ENCODE assay signal across 9 cellular contexts in genomic region chr17:44599298-44600175, GRCh38. TPM values are rescaled to one million over a fixed set of nuclear protein-coding genes. Genes with fewer than 3 reads are reported as not detected.
DNase-seq lines count a peak whose midpoint lies in the region; ATAC-seq, FAIRE-seq and TF ChIP-seq lines count a peak whose summit lies in the region.
"Had no signal": no experiment of that assay in that cellular context is flagged by ENCODE, and none has a peak within 500 bp of the region (broad histone marks: within the 10 kb centered on the region; RNA-seq: fewer than 3 reads in every experiment).

No MANE protein-coding gene starts in this region.

- H3K4me1 Mint-ChIP-seq in Calu3 (ENCODE audit: low read depth, unreplicated experiment): peaks cover 22% of the 10 kb centered on the region
- H3K4me1 Mint-ChIP-seq in T-cell: no peaks in the 10 kb centered on the region
- no peaks in the 10 kb centered on the region for H3K4me1 Mint-ChIP-seq in activated CD4-positive, alpha-beta T cell treated with anti-CD3 and anti-CD28 coated beads, Interleukin-2, amount 10 ng/mL, durations not matched to agents 7 days and 5 days
- H3K4me1 Mint-ChIP-seq: stimulated activated naive B cell treated with anti-CD40 and anti-IgM and Interleukin-4, amounts not matched to agents 10 μg/mL and 1 μg/mL and 100 μg/mL, for 72 hours had no signal

- no peak overlapping the region for H3K27ac ChIP-seq in pancreas

- no peaks in the 10 kb centered on the region for H3K9me3 ChIP-seq in pancreas

- intact Hi-C loops in Calu3 (cut with micrococcal nuclease; ENCODE audit: unreplicated experiment): no loop called here
- intact Hi-C loops in pancreas (cut with DNase I): no loop called here

- POLR2A ChIA-PET in T-cell (lab: Charles Lee): no interaction called here
- POLR2A ChIA-PET in activated CD4-positive, alpha-beta T cell treated with anti-CD3 and anti-CD28 coated beads, Interleukin-2, amount 10 ng/mL, durations not matched to agents 7 days and 5 days (lab: Charles Lee): no interaction called here

- CTCF ChIA-PET in Calu3 (lab: Charles Lee): interaction anchor here (0.6 to 0.7 kb wide), 2 partner anchors 12 to 47 kb away, joined by 3 read pairs; no protein-coding TSS in a partner anchor
- CTCF ChIA-PET in T-cell (lab: Charles Lee): no interaction called here
- CTCF ChIA-PET in activated CD4-positive, alpha-beta T cell treated with anti-CD3 and anti-CD28 coated beads, Interleukin-2, amount 10 ng/mL, durations not matched to agents 7 days and 5 days (lab: Charles Lee): no interaction called here

- peak in 3 of 4 donors; percentile 52 to 79 (median 64) for ATAC-seq in pancreas
- ATAC-seq in T-cell (replicated peaks in 1 of 4): no peak
- ATAC-seq: stimulated activated naive B cell treated with anti-CD40 and anti-IgM and Interleukin-4, amounts not matched to agents 10 μg/mL and 1 μg/mL and 100 μg/mL, for 72 hours had no signal

- no peaks in the 10 kb centered on the region for H3K36me3 ChIP-seq in pancreas

- H3K4me3 ChIP-seq in pancreas: no peak overlapping the region

- H3K4me1 ChIP-seq in pancreas: no peaks in the 10 kb centered on the region

- DNase-seq in Calu3 (peak; percentile 60), NCI-H82 (lab: John Stamatoyannopoulos, UW) (peak; percentile 81), fibroblast of gingiva (ENCODE audit: low read depth) (peak; percentile 88), pancreas (peak in 4 of 6 donors; percentile 9 to 25 (median 19)), T-cell (no peak), NCI-H128 (lab: John Stamatoyannopoulos, UW; ENCODE audit: unreplicated experiment) (no peak), COLO668 (lab: John Stamatoyannopoulos, UW; ENCODE audit: unreplicated experiment) (no peak)
- no peak for DNase-seq in activated CD4-positive, alpha-beta T cell treated with anti-CD3 and anti-CD28 coated beads, Interleukin-2, amount 10 ng/mL, durations not matched to agents 7 days and 5 days
- DNase-seq: stimulated activated naive B cell treated with anti-CD40 and anti-IgM and Interleukin-4, amounts not matched to agents 10 μg/mL and 1 μg/mL and 100 μg/mL, for 72 hours had no signal

- peaks cover 1% of the 10 kb centered on the region for H3K27me3 Mint-ChIP-seq in Calu3 (ENCODE audit: unreplicated experiment)
- H3K27me3 Mint-ChIP-seq in T-cell: peaks cover 19 to 37% of the 10 kb centered on the region in 2 donors
- peaks cover 6% of the 10 kb centered on the region for H3K27me3 Mint-ChIP-seq in activated CD4-positive, alpha-beta T cell treated with anti-CD3 and anti-CD28 coated beads, Interleukin-2, amount 10 ng/mL, durations not matched to agents 7 days and 5 days

- TF ChIP-seq CTCF in Calu3 (IDR thresholded peaks at IDR 0.05; ENCODE audit: unreplicated experiment): no peak
- TF ChIP-seq CTCF in pancreas (IDR thresholded peaks at IDR 0.05): no peak

- BruUV-seq in Calu3 (replicated peaks; lab: Mats Ljungman, UMichigan): no TSS peak

- FAIRE-seq in pancreas (lab: Jason Lieb, UNC): no peak

- H3K27me3 ChIP-seq in pancreas: no peaks in the 10 kb centered on the region

- no peaks in the 10 kb centered on the region for H3K9me3 Mint-ChIP-seq in Calu3 (ENCODE audit: low read depth, unreplicated experiment)
- H3K9me3 Mint-ChIP-seq in T-cell: no peaks in the 10 kb centered on the region
- H3K9me3 Mint-ChIP-seq in activated CD4-positive, alpha-beta T cell treated with anti-CD3 and anti-CD28 coated beads, Interleukin-2, amount 10 ng/mL, durations not matched to agents 7 days and 5 days: no peaks in the 10 kb centered on the region
- H3K9me3 Mint-ChIP-seq: stimulated activated naive B cell treated with anti-CD40 and anti-IgM and Interleukin-4, amounts not matched to agents 10 μg/mL and 1 μg/mL and 100 μg/mL, for 72 hours had no signal

- WGBS in pancreas, 2 donors: 79 to 81% methylated on average over 9 of the region's 9 CpGs

- H3K36me3 Mint-ChIP-seq in Calu3 (ENCODE audit: insufficient read depth, unreplicated experiment) (no peaks in the 10 kb centered on the region), T-cell (no peaks in the 10 kb centered on the region)
- no peaks in the 10 kb centered on the region for H3K36me3 Mint-ChIP-seq in activated CD4-positive, alpha-beta T cell treated with anti-CD3 and anti-CD28 coated beads, Interleukin-2, amount 10 ng/mL, durations not matched to agents 7 days and 5 days (ENCODE audit: low read depth)
- H3K36me3 Mint-ChIP-seq: stimulated activated naive B cell treated with anti-CD40 and anti-IgM and Interleukin-4, amounts not matched to agents 10 μg/mL and 1 μg/mL and 100 μg/mL, for 72 hours had no signal

- H3K4me3 Mint-ChIP-seq in Calu3 (ENCODE audit: low read depth, unreplicated experiment): no peak overlapping the region
- H3K4me3 Mint-ChIP-seq in T-cell: no peak overlapping the region
- H3K4me3 Mint-ChIP-seq in activated CD4-positive, alpha-beta T cell treated with anti-CD3 and anti-CD28 coated beads, Interleukin-2, amount 10 ng/mL, durations not matched to agents 7 days and 5 days: no peak overlapping the region
- H3K4me3 Mint-ChIP-seq: stimulated activated naive B cell treated with anti-CD40 and anti-IgM and Interleukin-4, amounts not matched to agents 10 μg/mL and 1 μg/mL and 100 μg/mL, for 72 hours had no signal

- H3K27ac Mint-ChIP-seq in Calu3 (ENCODE audit: unreplicated experiment): no peak overlapping the region
- H3K27ac Mint-ChIP-seq in T-cell: no peak overlapping the region
- no peak overlapping the region for H3K27ac Mint-ChIP-seq in activated CD4-positive, alpha-beta T cell treated with anti-CD3 and anti-CD28 coated beads, Interleukin-2, amount 10 ng/mL, durations not matched to agents 7 days and 5 days
- H3K27ac Mint-ChIP-seq: stimulated activated naive B cell treated with anti-CD40 and anti-IgM and Interleukin-4, amounts not matched to agents 10 μg/mL and 1 μg/mL and 100 μg/mL, for 72 hours had no signal

RNA-seq across cellular contexts. Expression of gene FZD2, which starts 42.3 kb away (rescaled TPM):
- total RNA-seq in Calu3 (2022) (28.5 and 35.8 TPM in 2 replicates), pancreas (1 to 10 TPM in 3 of 6 donors, under 1 TPM in 3; 0.57 to 3.6 (median 1.3) TPM), T-cell (under 1 TPM in 3 of 5 donors, not detected in 2; 0.20 to 0.38 (median 0.38) TPM)
- polyA plus RNA-seq in pancreas: under 1 TPM; 0.16 to 0.91 TPM
- under 1 TPM in 1 of 2 experiments, not detected in 1; 0.15 TPM for total RNA-seq in activated CD4-positive, alpha-beta T cell treated with anti-CD3 and anti-CD28 coated beads, Interleukin-2, amount 10 ng/mL, durations not matched to agents 7 days and 5 days

RNA-seq across cellular contexts. Expression of gene MEIOC, which starts 56.7 kb away (rescaled TPM):
- total RNA-seq in Calu3 (2022) (3.5 and 4.7 TPM in 2 replicates), pancreas (not detected), T-cell (under 1 TPM in 1 of 5 donors, not detected in 4; 0.72 TPM)
- polyA plus RNA-seq in pancreas: not detected
- total RNA-seq in activated CD4-positive, alpha-beta T cell treated with anti-CD3 and anti-CD28 coated beads, Interleukin-2, amount 10 ng/mL, durations not matched to agents 7 days and 5 days: under 1 TPM; 0.22 to 0.46 TPM

Comparison
In these comparisons a context has a peak if more than half of its experiments do, and no peak if none do; other contexts are left out.
1. DNase-seq: peak in Calu3 (single experiment), NCI-H82 (single experiment), fibroblast of gingiva (single experiment) and pancreas (4 of 6); none in T-cell (0 of 34), NCI-H128 (single experiment), activated CD4-positive, alpha-beta T cell treated with anti-CD3 and anti-CD28 coated beads, Interleukin-2, amount 10 ng/mL, durations not matched to agents 7 days and 5 days (single experiment) and COLO668 (single experiment).
2. ATAC-seq: peak in pancreas (3 of 4); none in T-cell (0 of 4).